Comparison of ENCODE assay signal across 34 cellular contexts in genomic region chr2:229462144-229462543, GRCh38.
"Had no signal": no experiment of that assay in that cellular context is flagged by ENCODE, and none has a peak within 500 bp of the region (broad histone marks: within the 10 kb centered on the region; RNA-seq: fewer than 3 reads in every experiment).

No MANE protein-coding gene starts in this region.

- H3K4me1 ChIP-seq: adrenal gland, body of pancreas, breast epithelium had no signal

- H3K4me3 ChIP-seq: adrenal gland, body of pancreas, breast epithelium had no signal

- H3K9me3 ChIP-seq: adrenal gland, body of pancreas, breast epithelium had no signal

- H3K36me3 ChIP-seq: adrenal gland, brain microvascular endothelial cell, breast epithelium had no signal

- H3K27ac ChIP-seq: adrenal gland, body of pancreas, brain microvascular endothelial cell, breast epithelium, VCaP had no signal

- ATAC-seq: activated CD8-positive, alpha-beta T cell treated with anti-CD3 and anti-CD28 coated beads for 36 hours; activated naive CD4-positive, alpha-beta T cell treated with anti-CD3 and anti-CD28 coated beads, Interleukin-2, amount 50 U/mL, for 72 hours; activated T-cell treated with anti-CD3 and anti-CD28 coated beads, Interleukin-2, amount 50 U/mL, for 4 hours; activated T-cell treated with anti-CD3 and anti-CD28 coated beads, Interleukin-2, amount 50 U/mL, for 72 hours; activated T-helper 17 cell treated with anti-CD3 and anti-CD28 coated beads, Interleukin-2, amount 50 U/mL, for 72 hours; body of pancreas had no signal

- FAIRE-seq: astrocyte, colon, TTC549 had no signal

- H3K27me3 ChIP-seq: adrenal gland, body of pancreas, brain microvascular endothelial cell, breast epithelium had no signal

- DNase-seq: activated B cell treated with CpG ODN at 0.5 μM for 24 hours; activated CD4-positive, alpha-beta memory T cell treated with anti-CD3 and anti-CD28 coated beads for 36 hours; activated CD4-positive, alpha-beta T cell treated with anti-CD3 and anti-CD28 coated beads for 4 hours; activated CD4-positive, alpha-beta T cell treated with anti-CD3 and anti-CD28 coated beads, Interleukin-2, amount 10 ng/mL, durations not matched to agents 24 days and 14 days; activated CD4-positive, alpha-beta T cell treated with anti-CD3 and anti-CD28 coated beads, Interleukin-2, amount 50 U/mL, for 1 hour; activated CD4-positive, alpha-beta T cell treated with anti-CD3 and anti-CD28 coated beads, Interleukin-2, amount 50 U/mL, for 4 hours; activated CD4-positive, CD25-positive, alpha-beta regulatory T cell treated with anti-CD3 and anti-CD28 coated beads, Interleukin-2, amount 50 U/mL, for 72 hours; activated CD8-positive, alpha-beta memory T cell treated with anti-CD3 and anti-CD28 coated beads, Interleukin-2, amount 50 U/mL, for 4 hours; activated CD8-positive, alpha-beta T cell treated with anti-CD3 and anti-CD28 coated beads for 36 hours; activated effector memory CD4-positive, alpha-beta T cell treated with anti-CD3 and anti-CD28 coated beads, Interleukin-2, amount 50 U/mL, for 16 hours; activated gamma-delta T cell treated with Interleukin-2 at 50 U/mL for 16 hours; activated naive CD4-positive, alpha-beta T cell; activated naive CD4-positive, alpha-beta T cell treated with anti-CD3 and anti-CD28 coated beads for 36 hours; activated naive CD4-positive, alpha-beta T cell treated with anti-CD3 and anti-CD28 coated beads, Interleukin-2, amount 50 U/mL, for 16 hours; activated naive CD8-positive, alpha-beta T cell treated with anti-CD3 and anti-CD28 coated beads for 36 hours; activated T-cell treated with anti-CD3 and anti-CD28 coated beads for 4 hours; activated T-cell treated with anti-CD3 and anti-CD28 coated beads, Interleukin-2, amount 50 U/mL, for 1 hour; activated T-cell treated with anti-CD3 and anti-CD28 coated beads, Interleukin-2, amount 50 U/mL, for 4 hours; activated T-cell treated with anti-CD3 and anti-CD28 coated beads, Interleukin-2, amount 50 U/mL, for 72 hours; adrenal gland; amniotic stem cell; aorta; body of pancreas; brain microvascular endothelial cell; central memory CD4-positive, alpha-beta T cell; T-helper 2 cell; T-helper 9 cell had no signal
